15 cellular contexts compared by ENCODE assay signal in genomic region chr2:168060956-168061750, GRCh38.
A peak's percentile ranks its signal among the peaks of the same experiment; 100 is the strongest.
DNase-seq lines count a peak whose midpoint lies in the region; ATAC-seq, FAIRE-seq and TF ChIP-seq lines count a peak whose summit lies in the region.
"Had no signal": no experiment of that assay in that cellular context is flagged by ENCODE, and none has a peak within 500 bp of the region (broad histone marks: within the 10 kb centered on the region; RNA-seq: fewer than 3 reads in every experiment).

No MANE protein-coding gene starts in this region.

- no peak for FAIRE-seq in pancreas (lab: Jason Lieb, UNC)

- peak; percentile 41 for DNase-seq in Caki2 (ENCODE audit: low read depth)
- peak; percentile 4 for DNase-seq in RKO (ENCODE audit: low spot score)
- DNase-seq in fibroblast of mammary gland (ENCODE audit: low read depth), result peak; percentile 66
- no peak for DNase-seq in pancreas
- DNase-seq in NCI-H1694 treated with DMSO at 0.1 percent for 48 hours (lab: John Stamatoyannopoulos, UW), result no peak
- DNase-seq in COR-L47 (lab: John Stamatoyannopoulos, UW), result no peak
- DNase-seq in NCI-H187 (lab: John Stamatoyannopoulos, UW), result no peak
- DNase-seq in AML-193 (lab: John Stamatoyannopoulos, UW), result no peak
- DNase-seq: activated CD8-positive, alpha-beta memory T cell treated with anti-CD3 and anti-CD28 coated beads, Interleukin-2, amount 10 ng/mL, durations not matched to agents 7 days and 5 days; Karpas-422; naive B cell; NCI-H2029 treated with DMSO at 0.1 percent for 48 hours; right lobe of liver; stimulated activated naive CD8-positive, alpha-beta T cell treated with anti-CD3 and anti-CD28 coated beads, Interleukin-15, amount 100 ng/mL, for 72 hours had no signal

- intact Hi-C loops in pancreas (cut with DNase I), result no loop called here

- ATAC-seq in pancreas, result peak in 3 of 4 donors; percentile 50 to 56 (median 56)
- ATAC-seq: activated CD8-positive, alpha-beta memory T cell treated with anti-CD3 and anti-CD28 coated beads, Interleukin-2, amount 10 ng/mL, durations not matched to agents 7 days and 5 days; activated naive CD4-positive, alpha-beta T cell treated with anti-CD3 and anti-CD28 coated beads, Interleukin-2, amount 50 U/mL, for 72 hours; stimulated activated naive CD8-positive, alpha-beta T cell treated with anti-CD3 and anti-CD28 coated beads, Interleukin-15, amount 100 ng/mL, for 72 hours had no signal

- H3K9me3 ChIP-seq in pancreas, result no peaks in the 10 kb centered on the region
- H3K9me3 ChIP-seq: right lobe of liver had no signal

- in situ Hi-C loops in Caki2 (cut with HindIII; ENCODE audit: low pct_unique_long_range_greater_than_20kb, low sequenced_read_pairs), result no loop called here

- no peak overlapping the region for H3K4me3 ChIP-seq in fibroblast of mammary gland (ENCODE audit: control insufficient read depth, low read depth, low read length)
- H3K4me3 ChIP-seq in pancreas, result no peak overlapping the region
- H3K4me3 ChIP-seq: right lobe of liver had no signal

- H3K27ac ChIP-seq in pancreas, result no peak overlapping the region
- H3K27ac ChIP-seq: right lobe of liver had no signal

- H3K4me1 ChIP-seq in pancreas, result peaks cover 0 to 3% (median 3%) of the 10 kb centered on the region in 3 donors
- H3K4me1 ChIP-seq: right lobe of liver had no signal

- no peak for TF ChIP-seq CTCF in fibroblast of mammary gland (conservative IDR thresholded peaks at IDR 0.05; ENCODE audit: control insufficient read depth, insufficient read depth, low read depth, low read length)
- no peak for TF ChIP-seq CTCF in pancreas (IDR thresholded peaks at IDR 0.05)

- H3K27me3 ChIP-seq in pancreas, result no peaks in the 10 kb centered on the region
- H3K27me3 ChIP-seq: right lobe of liver had no signal

- peaks cover 0 to 8% (median 5%) of the 10 kb centered on the region in 3 donors for H3K36me3 ChIP-seq in pancreas
- H3K36me3 ChIP-seq: right lobe of liver had no signal

- 94 to 96% methylated on average over 3 of the region's 3 CpGs for WGBS in pancreas, 2 donors

Comparison
In these comparisons a context has a peak if more than half of its experiments do, and no peak if none do; other contexts are left out.
1. DNase-seq: peak in Caki2 (single experiment), RKO (single experiment) and fibroblast of mammary gland (single experiment); none in pancreas (0 of 6), NCI-H1694 treated with DMSO at 0.1 percent for 48 hours (single experiment), COR-L47 (single experiment), NCI-H187 (0 of 2) and AML-193 (0 of 2).